ENCODE assay signal across 27 cellular contexts in genomic region chr3:161551697-161552096, GRCh38. TPM values are rescaled to one million over a fixed set of nuclear protein-coding genes. Genes with fewer than 3 reads are reported as not detected.
"Had no signal": no experiment of that assay in that cellular context is flagged by ENCODE, and none has a peak within 500 bp of the region (broad histone marks: within the 10 kb centered on the region; RNA-seq: fewer than 3 reads in every experiment).

No MANE protein-coding gene starts in this region.

- H3K36me3 Mint-ChIP-seq: activated CD4-positive, alpha-beta memory T cell treated with anti-CD3 and anti-CD28 coated beads for 36 hours; activated naive CD4-positive, alpha-beta T cell treated with anti-CD3 and anti-CD28 coated beads, Interleukin-2, amount 10 ng/mL, durations not matched to agents 7 days and 5 days; activated naive CD8-positive, alpha-beta T cell treated with anti-CD3 and anti-CD28 coated beads, Interleukin-2, amount 10 ng/mL, durations not matched to agents 7 days and 5 days had no signal

- H3K27ac ChIP-seq: ascending aorta, heart left ventricle, left ventricle myocardium inferior, spleen, transverse colon had no signal

- DNase-seq: activated CD4-positive, alpha-beta memory T cell treated with anti-CD3 and anti-CD28 coated beads for 36 hours; activated CD4-positive, alpha-beta T cell treated with anti-CD3 and anti-CD28 coated beads, Interleukin-2, amount 10 ng/mL, durations not matched to agents 24 days and 14 days; activated CD4-positive, CD25-positive, alpha-beta regulatory T cell treated with anti-CD3 and anti-CD28 coated beads, Interleukin-2, amount 50 U/mL, for 72 hours; activated CD8-positive, alpha-beta memory T cell treated with anti-CD3 and anti-CD28 coated beads, Interleukin-2, amount 50 U/mL, for 48 hours; activated gamma-delta T cell; activated naive CD4-positive, alpha-beta T cell treated with anti-CD3 and anti-CD28 coated beads, Interleukin-2, amount 10 ng/mL, durations not matched to agents 7 days and 5 days; activated naive CD8-positive, alpha-beta T cell treated with anti-CD3 and anti-CD28 coated beads, Interleukin-2, amount 10 ng/mL, durations not matched to agents 7 days and 5 days; activated T-cell treated with anti-CD3 and anti-CD28 coated beads, Interleukin-2, amount 50 U/mL, for 24 hours; central memory CD4-positive, alpha-beta T cell; endodermal cell; foreskin fibroblast; heart left ventricle; left ventricle myocardium inferior; posterior cingulate gyrus; right cardiac atrium; spleen; stimulated activated naive CD4-positive, alpha-beta T cell treated with Interleukin-2 at 50 U/mL for 16 hours; T-helper 2 cell; transverse colon had no signal

- H3K27me3 Mint-ChIP-seq: activated CD4-positive, alpha-beta T cell treated with anti-CD3 and anti-CD28 coated beads, Interleukin-2, amount 10 ng/mL, durations not matched to agents 24 days and 14 days; activated naive CD4-positive, alpha-beta T cell treated with anti-CD3 and anti-CD28 coated beads, Interleukin-2, amount 10 ng/mL, durations not matched to agents 7 days and 5 days; activated naive CD8-positive, alpha-beta T cell treated with anti-CD3 and anti-CD28 coated beads, Interleukin-2, amount 10 ng/mL, durations not matched to agents 7 days and 5 days; activated T-cell treated with anti-CD3 and anti-CD28 coated beads, Interleukin-2, amount 50 U/mL, for 24 hours had no signal

- H3K27ac Mint-ChIP-seq: activated CD4-positive, alpha-beta memory T cell treated with anti-CD3 and anti-CD28 coated beads for 36 hours; activated CD4-positive, alpha-beta T cell treated with anti-CD3 and anti-CD28 coated beads, Interleukin-2, amount 10 ng/mL, durations not matched to agents 24 days and 14 days; activated naive CD4-positive, alpha-beta T cell treated with anti-CD3 and anti-CD28 coated beads, Interleukin-2, amount 10 ng/mL, durations not matched to agents 7 days and 5 days; activated naive CD8-positive, alpha-beta T cell treated with anti-CD3 and anti-CD28 coated beads, Interleukin-2, amount 10 ng/mL, durations not matched to agents 7 days and 5 days; activated T-cell treated with anti-CD3 and anti-CD28 coated beads, Interleukin-2, amount 50 U/mL, for 24 hours; endodermal cell; nephron had no signal

- ATAC-seq: esophagus mucosa, heart left ventricle, right cardiac atrium had no signal

- H3K4me1 ChIP-seq: ascending aorta, heart left ventricle, left ventricle myocardium inferior, spleen, transverse colon had no signal

- H3K4me3 Mint-ChIP-seq: activated CD4-positive, alpha-beta memory T cell treated with anti-CD3 and anti-CD28 coated beads for 36 hours; activated CD4-positive, alpha-beta T cell treated with anti-CD3 and anti-CD28 coated beads, Interleukin-2, amount 10 ng/mL, durations not matched to agents 24 days and 14 days; activated naive CD4-positive, alpha-beta T cell treated with anti-CD3 and anti-CD28 coated beads, Interleukin-2, amount 10 ng/mL, durations not matched to agents 7 days and 5 days; activated naive CD8-positive, alpha-beta T cell treated with anti-CD3 and anti-CD28 coated beads, Interleukin-2, amount 10 ng/mL, durations not matched to agents 7 days and 5 days; activated T-cell treated with anti-CD3 and anti-CD28 coated beads, Interleukin-2, amount 50 U/mL, for 24 hours; endodermal cell; nephron had no signal

- H3K36me3 ChIP-seq: ascending aorta, heart left ventricle, left ventricle myocardium inferior, spleen, transverse colon had no signal

- H3K4me1 Mint-ChIP-seq: activated CD4-positive, alpha-beta T cell treated with anti-CD3 and anti-CD28 coated beads, Interleukin-2, amount 10 ng/mL, durations not matched to agents 24 days and 14 days; activated naive CD4-positive, alpha-beta T cell treated with anti-CD3 and anti-CD28 coated beads, Interleukin-2, amount 10 ng/mL, durations not matched to agents 7 days and 5 days; activated naive CD8-positive, alpha-beta T cell treated with anti-CD3 and anti-CD28 coated beads, Interleukin-2, amount 10 ng/mL, durations not matched to agents 7 days and 5 days had no signal

- H3K9me3 Mint-ChIP-seq: activated CD4-positive, alpha-beta memory T cell treated with anti-CD3 and anti-CD28 coated beads for 36 hours; activated CD4-positive, alpha-beta T cell treated with anti-CD3 and anti-CD28 coated beads, Interleukin-2, amount 10 ng/mL, durations not matched to agents 24 days and 14 days; activated naive CD4-positive, alpha-beta T cell treated with anti-CD3 and anti-CD28 coated beads, Interleukin-2, amount 10 ng/mL, durations not matched to agents 7 days and 5 days; activated naive CD8-positive, alpha-beta T cell treated with anti-CD3 and anti-CD28 coated beads, Interleukin-2, amount 10 ng/mL, durations not matched to agents 7 days and 5 days; activated T-cell treated with anti-CD3 and anti-CD28 coated beads, Interleukin-2, amount 50 U/mL, for 24 hours; endodermal cell; nephron had no signal

- H3K4me3 ChIP-seq: ascending aorta, heart left ventricle, left ventricle myocardium inferior, spleen, transverse colon had no signal

- H3K9me3 ChIP-seq: ascending aorta, heart left ventricle, left ventricle myocardium inferior, spleen, transverse colon had no signal

- H3K27me3 ChIP-seq: ascending aorta, spleen, transverse colon had no signal

RNA-seq across cellular contexts. Expression of gene OTOL1, which starts 55.1 kb away (rescaled TPM):
- total RNA-seq: activated CD4-positive, alpha-beta memory T cell treated with anti-CD3 and anti-CD28 coated beads for 36 hours; activated CD4-positive, alpha-beta T cell treated with anti-CD3 and anti-CD28 coated beads, Interleukin-2, amount 10 ng/mL, durations not matched to agents 24 days and 14 days; activated naive CD8-positive, alpha-beta T cell treated with anti-CD3 and anti-CD28 coated beads, Interleukin-2, amount 10 ng/mL, durations not matched to agents 7 days and 5 days; ascending aorta; endodermal cell; esophagus mucosa; heart left ventricle; left ventricle myocardium inferior; lung microvascular endothelial cell; mucosa of gallbladder; osteoblast; right cardiac atrium; spleen; temporal lobe; transverse colon; urinary bladder had no signal
